Comparison of ENCODE assay signal across 8 cellular contexts in the genomic region with DNA sequence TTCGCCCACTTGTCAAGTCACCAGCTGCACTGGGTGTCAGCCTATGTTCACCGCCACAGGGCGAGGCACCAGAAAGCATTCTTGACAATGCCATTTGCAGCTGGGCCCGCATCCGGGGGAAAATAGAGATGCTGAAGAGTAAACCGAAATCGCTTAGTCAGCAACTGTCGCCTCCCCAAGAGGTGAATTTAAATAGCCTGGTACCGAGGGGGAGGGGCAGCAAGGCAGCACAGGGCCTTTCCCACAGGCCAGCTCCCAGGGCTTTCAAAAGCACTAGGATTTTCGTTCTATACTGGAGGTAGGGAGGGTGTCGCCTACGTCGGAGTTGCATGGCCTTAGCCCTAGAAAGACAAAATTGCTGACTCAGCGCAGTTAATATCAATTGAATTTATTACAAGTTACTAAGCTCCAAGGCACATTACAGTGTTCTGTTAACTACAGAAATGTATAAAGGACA. TPM values are rescaled to one million over a fixed set of nuclear protein-coding genes. Genes with fewer than 3 reads are reported as not detected.
DNase-seq lines count a peak whose midpoint lies in the region; ATAC-seq and TF ChIP-seq lines count a peak whose summit lies in the region.

No MANE protein-coding gene starts in this region.

- POLR2A ChIA-PET in IMR-90 (lab: Charles Lee; ENCODE audit: unreplicated experiment) (interaction anchor here (0.6 to 2.1 kb wide), 6 partner anchors 10 to 105 kb away, joined by 3 to 7 read pairs (median 4); no protein-coding TSS in a partner anchor), WTC11 (lab: Charles Lee) (interaction anchor here (0.6 to 6.6 kb wide), 16 partner anchors 9 to 111 kb away, joined by 3 to 45 read pairs (median 4); no protein-coding TSS in a partner anchor)

- H3K9ac ChIP-seq in IMR-90 (ENCODE audit: low read depth, low read length), result peak overlapping the region; percentile 74

- H3K4me1 ChIP-seq in IMR-90 (ENCODE audit: control insufficient read depth, insufficient read depth, low read length), result peaks cover 13% of the 10 kb centered on the region
- peaks cover 3 to 19% of the 10 kb centered on the region in 2 donors for H3K4me1 ChIP-seq in lung (ENCODE audit: control insufficient read depth in 2 of 2, insufficient read depth in 2 of 2, low read length in 2 of 2)

- no peak for TF ChIP-seq CTCF in IMR-90 (conservative IDR thresholded peaks at IDR 0.05; ENCODE audit: low read depth, low read length)
- TF ChIP-seq CTCF in WTC11 (IDR thresholded peaks at IDR 0.05), result no peak
- no peak for TF ChIP-seq CTCF in choroid plexus epithelial cell (conservative IDR thresholded peaks at IDR 0.05; ENCODE audit: low read depth, low read length)
- TF ChIP-seq CTCF in lung (IDR thresholded peaks at IDR 0.05; ENCODE audit: control extremely low read depth, extremely low read depth), result no peak

- H3K27me3 Mint-ChIP-seq in WTC11 (ENCODE audit: low read depth), result peaks cover 2% of the 10 kb centered on the region; the same call in 1 of the 2 replicates

- peak overlapping the region; percentile 13; the same call in 1 of the 2 replicates for H4K91ac ChIP-seq in IMR-90 (ENCODE audit: insufficient read depth, low read depth, low read length)

- H3K18ac ChIP-seq in IMR-90 (ENCODE audit: low read depth, low read length), result peak overlapping the region; percentile 53

- CTCF ChIA-PET in IMR-90 (lab: Yijun Ruan, JAX), result interaction anchor here (0.8 to 5.6 kb wide), 3 partner anchors 40 to 111 kb away, joined by 4 to 25 read pairs (median 7); no protein-coding TSS in a partner anchor
- CTCF ChIA-PET in WTC11 (lab: Charles Lee), result interaction anchor here (0.6 to 6.1 kb wide), 25 partner anchors 10 to 154 kb away, joined by 3 to 45 read pairs (median 5); no protein-coding TSS in a partner anchor

- H2BK120ac ChIP-seq in IMR-90 (ENCODE audit: low read depth, low read length), result peak overlapping the region; percentile 1

- H3K36me3 Mint-ChIP-seq in WTC11, result peaks cover 9% of the 10 kb centered on the region

- H2AK5ac ChIP-seq in IMR-90 (ENCODE audit: low read depth, low read length), result 0 out of 2 replicates have a peak overlapping the region, but pooled peaks have one; percentile 5

- peak overlapping the region; percentile 98 for H3K27ac Mint-ChIP-seq in WTC11

- BruUV-seq in IMR-90 (replicated peaks; lab: Mats Ljungman, UMichigan), result no TSS peak

- peak overlapping the region; percentile 71 for H3K4me3 Mint-ChIP-seq in WTC11

- H2BK15ac ChIP-seq in IMR-90 (ENCODE audit: low read depth, low read length), result 0 out of 3 replicates have a peak overlapping the region, but pooled peaks have one; percentile 1

- H3K36me3 ChIP-seq in IMR-90 (ENCODE audit: control insufficient read depth, insufficient read depth, low read length), result peaks cover 27% of the 10 kb centered on the region
- peaks cover 0 to 10% of the 10 kb centered on the region in 2 donors for H3K36me3 ChIP-seq in lung (ENCODE audit: control insufficient read depth in 2 of 2, insufficient read depth in 2 of 2, low read length in 2 of 2)

- H3K27ac ChIP-seq in IMR-90 (ENCODE audit: insufficient read depth, low read length) (peak overlapping the region; percentile 55; the same call in 1 of the 2 replicates), lung (ENCODE audit: low read depth in 1 of 2, low read length in 1 of 2) (peak overlapping the region; percentile 9 to 75)

- no CpG with 5 or more reads among the region's 14 CpGs for WGBS in IMR-90 (ENCODE audit: extremely low coverage in 2 of 2, insufficient read length in 1 of 2), 2 experiments
- 31 to 34% methylated on average over 14 of the region's 14 CpGs for WGBS in lung, 2 donors

- peak overlapping the region; percentile 26; the same call in 1 of the 2 replicates for H3K56ac ChIP-seq in IMR-90 (ENCODE audit: extremely low read depth, insufficient read depth, low read length)

- dilution Hi-C loops in IMR-90 (cut with HindIII; ENCODE audit: low sequenced_read_pairs, unreplicated experiment), result no loop called here

- peak overlapping the region; percentile 92 for H3K4me2 ChIP-seq in IMR-90 (ENCODE audit: low read depth, low read length)

- peak overlapping the region; percentile 37 for H2AK9ac ChIP-seq in IMR-90 (replicated peaks; ENCODE audit: low read depth, low read length, poor library complexity)

- intact Hi-C loops in IMR-90 (cut with micrococcal nuclease), result loop anchor here (1.0 kb wide), 1 partner anchor 106 kb away; no protein-coding TSS in a partner anchor

- H3K14ac ChIP-seq in IMR-90 (replicated peaks; ENCODE audit: low read depth, low read length), result peak overlapping the region; percentile 48

- peak overlapping the region; percentile 52 for H3K4me3 ChIP-seq in IMR-90 (ENCODE audit: insufficient read depth, low read depth, low read length)
- peak overlapping the region; percentile 83 for H3K4me3 ChIP-seq in choroid plexus epithelial cell (ENCODE audit: low read depth, low read length)
- H3K4me3 ChIP-seq in lung, result no peak overlapping the region

- H3K27me3 ChIP-seq in IMR-90 (ENCODE audit: control insufficient read depth, insufficient read depth, low read length), result no peaks in the 10 kb centered on the region
- H3K27me3 ChIP-seq in lung (ENCODE audit: control insufficient read depth, insufficient read depth), result no peaks in the 10 kb centered on the region

- no peak overlapping the region for H4K5ac ChIP-seq in IMR-90 (ENCODE audit: low read depth, low read length)

- peaks cover 39% of the 10 kb centered on the region for H4K20me1 ChIP-seq in IMR-90 (ENCODE audit: insufficient read depth, low read length)

- TF ChIP-seq POLR2A in IMR-90 (IDR thresholded peaks at IDR 0.05; ENCODE audit: low read depth, low read length), result no peak

- peak overlapping the region; percentile 51 for H2BK5ac ChIP-seq in IMR-90 (ENCODE audit: low read depth, low read length, poor library complexity, severe bottlenecking)

- no peaks in the 10 kb centered on the region for H3K9me3 ChIP-seq in IMR-90 (ENCODE audit: control insufficient read depth, insufficient read depth, low read length)
- H3K9me3 ChIP-seq in lung (ENCODE audit: control insufficient read depth in 2 of 2, insufficient read depth in 1 of 2, low read length in 1 of 2), result no peaks in the 10 kb centered on the region

- peak overlapping the region in 1 of 2 experiments; percentile 28; a peak in 1 of 4 replicates for H4K8ac ChIP-seq in IMR-90 (ENCODE audit: low read depth in 2 of 2, low read length in 2 of 2)

- H3K79me1 ChIP-seq in IMR-90 (ENCODE audit: low read depth in 1 of 2, low read length in 2 of 2), result peaks cover 0 to 33% of the 10 kb centered on the region in 2 experiments; a peak in 3 of 4 replicates

- in situ Hi-C loops in IMR-90 (cut with MboI; ENCODE audit: low sequenced_read_pairs), result loop anchor here (5.0 kb wide), 1 partner anchor 112 kb away; no protein-coding TSS in a partner anchor

- DNase-seq in IMR-90, result peak; percentile 43
- DNase-seq in WTC11 (ENCODE audit: low spot score), result peak; percentile 89
- peak; percentile 40 for DNase-seq in choroid plexus epithelial cell (ENCODE audit: low read depth)
- DNase-seq in lung (ENCODE audit: low spot score), result no peak
- DNase-seq in stimulated activated CD8-positive, alpha-beta memory T cell treated with anti-CD3 and anti-CD28 coated beads, Interleukin-7, amount 100 ng/mL, for 4 hours (ENCODE audit: low read depth in 2 of 2), result peak; percentile 38 to 52
- no peak for DNase-seq in UCSD-AML1 (lab: John Stamatoyannopoulos, UW; ENCODE audit: unreplicated experiment)

- H3K4ac ChIP-seq in IMR-90 (ENCODE audit: low read depth, low read length), result peak overlapping the region; percentile 42

- peaks cover 38% of the 10 kb centered on the region for H3K4me1 Mint-ChIP-seq in WTC11

- no peak overlapping the region for H2AFZ ChIP-seq in IMR-90 (replicated peaks; ENCODE audit: low read length, poor library complexity)

- ATAC-seq in IMR-90 (ENCODE audit: low read depth), result no peak
- peak; percentile 43 for ATAC-seq in WTC11
- no peak for ATAC-seq in lung (ENCODE audit: insufficient read depth, low FRiP score)
- no peak for ATAC-seq in HG03097 (IDR thresholded peaks at IDR 0.05; ENCODE audit: low FRiP score, unreplicated experiment)
- ATAC-seq in HG03354 (IDR thresholded peaks at IDR 0.05; ENCODE audit: poor library complexity, severe bottlenecking, unreplicated experiment), result no peak

- peaks cover 3% of the 10 kb centered on the region; the same call in 1 of the 2 replicates for H3K9me1 ChIP-seq in IMR-90 (ENCODE audit: insufficient read depth, low read length)

- no peak for TF ChIP-seq RAD21 in IMR-90 (IDR thresholded peaks at IDR 0.05; ENCODE audit: low read length)

- H2BK20ac ChIP-seq in IMR-90 (ENCODE audit: low read depth, low read length), result no peak overlapping the region

- H3K23ac ChIP-seq in IMR-90 (ENCODE audit: low read depth, low read length), result peak overlapping the region; percentile 69; the same call in 1 of the 2 replicates

- no peaks in the 10 kb centered on the region for H3K9me3 Mint-ChIP-seq in WTC11

TF ChIP-seq in IMR-90, 13 proteins besides CTCF, POLR2A, EP300 and RAD21:
- TF ChIP-seq MAFK (IDR thresholded peaks at IDR 0.05; ENCODE audit: low read depth, low read length), result peak; percentile 99
- no peak for TF ChIP-seq RFX5 (IDR thresholded peaks at IDR 0.05; ENCODE audit: low read depth, low read length)
TF ChIP-seq in IMR-90: peak in this region for 1.

RNA-seq across cellular contexts. Expression of a gene that starts 4.3 kb away (rescaled TPM):
- total RNA-seq in IMR-90 (2012; rRNA removed) (6.3 and 8.9 TPM in 2 replicates), WTC11 (2021) (106 to 126 TPM (median 110 TPM) in 3 replicates), lung (10 to 100 TPM; 42.4 to 52.4 TPM)
- polyA plus RNA-seq in IMR-90 (2012; rRNA removed) (14.5 and 15.8 TPM in 2 replicates), lung (10 to 100 TPM in 1 of 2 donors, 1 to 10 TPM in 1; 9.3 to 34.8 TPM)
- polyA plus RNA-seq in IMR-90 (2012; cell fraction: cytosol; rRNA removed), result 13.2 and 35.9 TPM in 2 replicates
- polyA plus RNA-seq in IMR-90 (2012; cell fraction: nucleus; rRNA removed; ENCODE audit: low replicate concordance), result 24.7 and 36.8 TPM in 2 replicates

Comparison
In these comparisons a context has a peak if more than half of its experiments do, and no peak if none do; other contexts are left out.
1. DNase-seq: peak in IMR-90 (single experiment), WTC11 (single experiment), choroid plexus epithelial cell (single experiment) and stimulated activated CD8-positive, alpha-beta memory T cell treated with anti-CD3 and anti-CD28 coated beads, Interleukin-7, amount 100 ng/mL, for 4 hours (2 of 2); none in lung (single experiment) and UCSD-AML1 (single experiment).